1 cellular context compared by ENCODE assay signal in genomic region chr3:168094877-168095610, GRCh38.
TF ChIP-seq lines count a peak whose summit lies in the region.

No MANE protein-coding gene starts in this region.

TF ChIP-seq in WTC11, 78 proteins besides CTCF, POLR2A, EP300 and RAD21 (continued from another document):
- TF ChIP-seq ZNF532 (CRISPR knock-in tag; IDR thresholded peaks at IDR 0.05; ENCODE audit: borderline replicate concordance) (no peak), ZNF423 (CRISPR knock-in tag; IDR thresholded peaks at IDR 0.05) (peak; percentile 11; the same call in 1 of the 2 replicates), ZNF317 (CRISPR knock-in tag; IDR thresholded peaks at IDR 0.05; ENCODE audit: borderline replicate concordance, low read depth) (no peak), KAT7 (CRISPR knock-in tag; IDR thresholded peaks at IDR 0.05; ENCODE audit: borderline replicate concordance) (no peak; the same call in 1 of the 2 replicates), SP1 (CRISPR knock-in tag; conservative IDR thresholded peaks at IDR 0.05) (no peak), ZNF219 (CRISPR knock-in tag; IDR thresholded peaks at IDR 0.05; ENCODE audit: borderline replicate concordance) (0 out of 2 replicates have a peak, but pooled peaks have one; percentile 41), CBFB (CRISPR knock-in tag; IDR thresholded peaks at IDR 0.05; ENCODE audit: low read depth) (no peak), JUN (CRISPR knock-in tag; IDR thresholded peaks at IDR 0.05) (no peak), GTF2I (CRISPR knock-in tag; conservative IDR thresholded peaks at IDR 0.05) (no peak), USF2 (CRISPR knock-in tag; IDR thresholded peaks at IDR 0.05) (no peak), HMGXB4 (CRISPR knock-in tag; IDR thresholded peaks at IDR 0.05) (peak; percentile 55; the same call in 1 of the 2 replicates), E2F5 (CRISPR knock-in tag; IDR thresholded peaks at IDR 0.05) (no peak)
